In the genomic region with DNA sequence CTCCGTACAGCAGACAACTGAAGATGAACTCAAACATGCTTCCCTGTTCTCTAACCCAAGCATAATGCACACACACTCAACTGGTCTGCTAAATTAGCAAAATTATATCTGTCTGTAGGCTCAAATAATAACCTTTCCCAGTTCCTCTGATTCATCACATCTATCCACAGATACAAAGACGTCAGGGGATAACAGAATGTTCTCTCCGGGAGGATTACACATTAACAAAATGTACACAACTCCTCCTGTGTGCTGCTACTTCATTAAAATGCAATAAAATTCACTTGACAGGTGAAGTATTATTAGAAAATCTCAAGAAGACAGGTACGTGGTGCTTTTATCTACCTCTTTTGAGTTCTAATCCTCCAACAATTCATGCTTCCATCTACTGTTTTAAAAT, we compare ENCODE assay signal across 22 cellular contexts. TPM values are rescaled to one million over a fixed set of nuclear protein-coding genes. Genes with fewer than 3 reads are reported as not detected.
A peak's percentile ranks its signal among the peaks of the same experiment; 100 is the strongest.
DNase-seq lines count a peak whose midpoint lies in the region; ATAC-seq and TF ChIP-seq lines count a peak whose summit lies in the region.
"Had no signal": no experiment of that assay in that cellular context is flagged by ENCODE, and none has a peak within 500 bp of the region (broad histone marks: within the 10 kb centered on the region; RNA-seq: fewer than 3 reads in every experiment).

No MANE protein-coding gene starts in this region.

- no peaks in the 10 kb centered on the region for H3K27me3 Mint-ChIP-seq in nephron (ENCODE audit: low read depth)
- H3K27me3 Mint-ChIP-seq: activated naive CD8-positive, alpha-beta T cell; IgD-negative memory B cell had no signal

- H3K36me3 Mint-ChIP-seq in nephron (ENCODE audit: low read depth) = peaks cover 65% of the 10 kb centered on the region
- H3K36me3 Mint-ChIP-seq: activated naive CD8-positive, alpha-beta T cell; CD14-positive monocyte; IgD-negative memory B cell; naive thymus-derived CD8-positive, alpha-beta T cell had no signal

- BruUV-seq in A673 (replicated peaks; lab: Mats Ljungman, UMichigan) = no TSS peak

- H3K27me3 ChIP-seq in A673 (replicated peaks; ENCODE audit: insufficient read depth, low read depth, low read length, poor library complexity) = no peaks in the 10 kb centered on the region
- peaks cover 91% of the 10 kb centered on the region for H3K27me3 ChIP-seq in WERI-Rb-1 (ENCODE audit: insufficient read depth, low read depth, severe bottlenecking)
- H3K27me3 ChIP-seq in GM23248 (replicated peaks; ENCODE audit: insufficient read depth) = no peaks in the 10 kb centered on the region
- no peaks in the 10 kb centered on the region for H3K27me3 ChIP-seq in H7 (ENCODE audit: control insufficient read depth, insufficient read depth, low read length)

- CTCF ChIA-PET in A673 (lab: Charles Lee) = no interaction called here

- WGBS in GM23248 (ENCODE audit: low coverage in 1 of 2, low lambda C conversion rate in 2 of 2, missing lambda C conversion rate in 2 of 2), 2 experiments = 90% methylated on average over 4 of the region's 4 CpGs

- H3K4me3 ChIP-seq in A673 (ENCODE audit: low read depth, low read length, poor library complexity, severe bottlenecking) (no peak overlapping the region), WERI-Rb-1 (ENCODE audit: low read depth, low read length) (no peak overlapping the region), GM23248 (no peak overlapping the region), H7 (ENCODE audit: insufficient read depth, low read depth, low read length) (no peak overlapping the region)

- H3K79me2 ChIP-seq in GM23248 (ENCODE audit: insufficient read depth) = peaks cover 91% of the 10 kb centered on the region

- H3K9me3 ChIP-seq in A673 (ENCODE audit: low read depth, low read length, poor library complexity, severe bottlenecking) = no peaks in the 10 kb centered on the region
- peaks cover 3% of the 10 kb centered on the region for H3K9me3 ChIP-seq in WERI-Rb-1 (ENCODE audit: severe bottlenecking)
- H3K9me3 ChIP-seq in GM23248 (ENCODE audit: low read depth) = no peaks in the 10 kb centered on the region

- H3K4me3 Mint-ChIP-seq in nephron = no peak overlapping the region
- H3K4me3 Mint-ChIP-seq: activated naive CD8-positive, alpha-beta T cell; CD14-positive monocyte; dendritic cell treated with granulocyte-macrophage colony-stimulating factor and Interleukin-4, amounts not matched to agents 40 ng/mL and 50 ng/mL, for 4 days; IgD-negative memory B cell; naive thymus-derived CD8-positive, alpha-beta T cell; T-helper 2 cell treated with Interferon-gamma antibody and Interleukin-4, amounts not matched to agents 5 μg/mL and 100 μg/mL, for 36 hours had no signal

- H3K36me3 ChIP-seq in A673 (ENCODE audit: insufficient read depth, low read length, poor library complexity, severe bottlenecking) = no peaks in the 10 kb centered on the region
- no peaks in the 10 kb centered on the region for H3K36me3 ChIP-seq in WERI-Rb-1
- H3K36me3 ChIP-seq in GM23248 (ENCODE audit: low read depth) = peaks cover 15% of the 10 kb centered on the region
- no peaks in the 10 kb centered on the region; the same call in 1 of the 2 replicates for H3K36me3 ChIP-seq in H7 (replicated peaks; ENCODE audit: control insufficient read depth, insufficient read depth, low read length)

- no peak overlapping the region for H2AFZ ChIP-seq in GM23248

- H3K9me2 ChIP-seq in GM23248 (ENCODE audit: insufficient read depth) = no peaks in the 10 kb centered on the region

- no peaks in the 10 kb centered on the region for H3K9me3 Mint-ChIP-seq in nephron
- H3K9me3 Mint-ChIP-seq: dendritic cell treated with granulocyte-macrophage colony-stimulating factor and Interleukin-4, amounts not matched to agents 40 ng/mL and 50 ng/mL, for 4 days; T-helper 2 cell treated with Interferon-gamma antibody and Interleukin-4, amounts not matched to agents 5 μg/mL and 100 μg/mL, for 36 hours had no signal

- no peak overlapping the region for H3K4me2 ChIP-seq in GM23248 (ENCODE audit: unreplicated experiment)

- 0 out of 2 replicates have a peak, but pooled peaks cover 4% of the 10 kb centered on the region for H3F3A ChIP-seq in GM23248 (ENCODE audit: insufficient read depth)

- peak overlapping the region; percentile 19 for H3K27ac ChIP-seq in A673 (ENCODE audit: low read depth, low read length, poor library complexity, severe bottlenecking)
- H3K27ac ChIP-seq in WERI-Rb-1 = no peak overlapping the region
- H3K27ac ChIP-seq in GM23248 = no peak overlapping the region

- TF ChIP-seq CTCF in A673 (conservative IDR thresholded peaks at IDR 0.05; ENCODE audit: low read depth, low read length) = no peak
- TF ChIP-seq CTCF in nephron (IDR thresholded peaks at IDR 0.05; ENCODE audit: unreplicated experiment in 3 of 3) = no peak
- no peak for TF ChIP-seq CTCF in WERI-Rb-1 (IDR thresholded peaks at IDR 0.05; ENCODE audit: low read depth, low read length)

- intact Hi-C loops in A673 (cut with micrococcal nuclease; ENCODE audit: unreplicated experiment) = no loop called here

- H4K20me1 ChIP-seq in GM23248 (ENCODE audit: insufficient read depth) = no peaks in the 10 kb centered on the region; the same call in 1 of the 2 replicates

- no peak for ATAC-seq in GM21723 (IDR thresholded peaks at IDR 0.05; ENCODE audit: unreplicated experiment)
- ATAC-seq: HCT116; naive thymus-derived CD8-positive, alpha-beta T cell; Panc1 had no signal

- in situ Hi-C loops in GM23248 (cut with MboI) = no loop called here

- peak overlapping the region in 2 of 3 experiments; percentile 27 to 79 for H3K27ac Mint-ChIP-seq in nephron
- H3K27ac Mint-ChIP-seq: activated naive CD8-positive, alpha-beta T cell; CD14-positive monocyte; dendritic cell treated with granulocyte-macrophage colony-stimulating factor and Interleukin-4, amounts not matched to agents 40 ng/mL and 50 ng/mL, for 4 days; IgD-negative memory B cell; naive thymus-derived CD8-positive, alpha-beta T cell; T-helper 2 cell treated with Interferon-gamma antibody and Interleukin-4, amounts not matched to agents 5 μg/mL and 100 μg/mL, for 36 hours had no signal

- H3K4me1 ChIP-seq in A673 (ENCODE audit: insufficient read depth, low read length, poor library complexity, severe bottlenecking) (peaks cover 13% of the 10 kb centered on the region), GM23248 (ENCODE audit: insufficient read depth) (peaks cover 18% of the 10 kb centered on the region)

- H3K9ac ChIP-seq in GM23248 = no peak overlapping the region

- H3K4me1 Mint-ChIP-seq in nephron = peaks cover 28% of the 10 kb centered on the region
- H3K4me1 Mint-ChIP-seq: CD14-positive monocyte; IgD-negative memory B cell; naive thymus-derived CD8-positive, alpha-beta T cell had no signal

- DNase-seq in A673 (ENCODE audit: low spot score) = no peak
- DNase-seq in amniotic epithelial cell (ENCODE audit: low read depth) = peak; percentile 85
- DNase-seq in glomerular visceral epithelial cell (ENCODE audit: extremely low spot score) = peak; percentile 32
- DNase-seq in WERI-Rb-1 = no peak
- no peak for DNase-seq in GM23248
- DNase-seq in H7 = no peak
- DNase-seq: activated T-cell treated with anti-CD3 and anti-CD28 coated beads, Interleukin-2, amount 50 U/mL, for 48 hours; DMS 273 treated with DMSO at 0.1 percent for 48 hours; GF-D8; glutamatergic neuron; naive thymus-derived CD8-positive, alpha-beta T cell; NCI-H187; NCI-H226 had no signal

- POLR2A ChIA-PET in A673 (lab: Charles Lee; ENCODE audit: low non-redundant PET) = no interaction called here

RNA-seq across cellular contexts. Expression of gene FAT1, which starts 57.4 kb away (rescaled TPM):
- 99.3 and 107 TPM in 2 replicates for total RNA-seq in A673 (2021)
- total RNA-seq in GM23248 (2014; rRNA removed; shearing (Covaris generic)) = 250 and 261 TPM in 2 replicates
- polyA plus RNA-seq in GM23248 (2016; fragmentation: Nextera tagmentation; extraction: Ambion mirVana) = 53.3 and 54.0 TPM in 2 replicates
- total RNA-seq in H7 (2014; rRNA removed; shearing (Covaris generic)) = 83.9 and 108 TPM in 2 replicates
- total RNA-seq: naive thymus-derived CD8-positive, alpha-beta T cell had no signal
- polyA plus RNA-seq: CD14-positive monocyte; IgD-negative memory B cell; naive thymus-derived CD8-positive, alpha-beta T cell had no signal

Comparison
In these comparisons a context has a peak if more than half of its experiments do, and no peak if none do; other contexts are left out.
1. DNase-seq: peak in amniotic epithelial cell (single experiment) and glomerular visceral epithelial cell (single experiment); none in A673 (single experiment), WERI-Rb-1 (single experiment), GM23248 (single experiment) and H7 (single experiment).